In genomic region chr15:28514128-28514527, GRCh38 we compare ENCODE assay signal across 10 cellular contexts. TPM values are rescaled to one million over a fixed set of nuclear protein-coding genes. Genes with fewer than 3 reads are reported as not detected.
DNase-seq lines count a peak whose midpoint lies in the region; ATAC-seq and TF ChIP-seq lines count a peak whose summit lies in the region.
"Not testable (repeated sequence)": the region's sequence is repeated elsewhere in the genome, so short reads cannot be mapped to it uniquely, and the experiment has no call there.
"Had no signal": no experiment of that assay in that cellular context is flagged by ENCODE, and none has a peak within 500 bp of the region (broad histone marks: within the 10 kb centered on the region; RNA-seq: fewer than 3 reads in every experiment).

No MANE protein-coding gene starts in this region.

- not testable (repeated sequence) for TF ChIP-seq EP300 in upper lobe of left lung (IDR thresholded peaks at IDR 0.05)

- H3K27ac ChIP-seq in RWPE2 (ENCODE audit: poor library complexity, severe bottlenecking); upper lobe of left lung: not testable (repeated sequence)

- not testable (repeated sequence) for TF ChIP-seq CTCF in RWPE2 (IDR thresholded peaks at IDR 0.05; ENCODE audit: poor library complexity, severe bottlenecking); chondrocyte (IDR thresholded peaks at IDR 0.05); upper lobe of left lung (IDR thresholded peaks at IDR 0.05)

- H3K9me3 Mint-ChIP-seq in chondrocyte (ENCODE audit: low read depth) = not testable (repeated sequence)

- H3K27ac Mint-ChIP-seq in chondrocyte (ENCODE audit: unreplicated experiment) = not testable (repeated sequence)

- peak; percentile 52 for DNase-seq in RWPE2 (ENCODE audit: low spot score)
- peak; percentile 58 for DNase-seq in chondrocyte (ENCODE audit: low spot score)
- DNase-seq in Right ventricle myocardium inferior (ENCODE audit: missing footprints) = peak; percentile 1
- DNase-seq in posterior vena cava (ENCODE audit: low spot score) = peak; percentile 77
- DNase-seq in upper lobe of left lung = peak; percentile 12 to 29

- TF ChIP-seq POLR2A in upper lobe of left lung (IDR thresholded peaks at IDR 0.05) = not testable (repeated sequence)

- H3K27me3 Mint-ChIP-seq in chondrocyte (ENCODE audit: low read depth) = not testable (repeated sequence)

- not testable (repeated sequence) for H3K36me3 Mint-ChIP-seq in chondrocyte (ENCODE audit: low read depth)

- H3K4me3 Mint-ChIP-seq in chondrocyte (ENCODE audit: unreplicated experiment) = not testable (repeated sequence)

- not testable (repeated sequence) for H3K4me3 ChIP-seq in RWPE2 (ENCODE audit: severe bottlenecking); upper lobe of left lung

- not testable (repeated sequence) for H3K4me1 ChIP-seq in RWPE2 (ENCODE audit: insufficient read depth, poor library complexity, severe bottlenecking); upper lobe of left lung

- 60 to 100% methylated on average over 1 to 8 of the region's 22 CpGs for WGBS in upper lobe of left lung, 2 donors

- intact Hi-C loops in Right ventricle myocardium inferior (cut with DNase I); posterior vena cava (cut with DNase I): not testable (repeated sequence)

- H3K4me1 Mint-ChIP-seq in chondrocyte (ENCODE audit: low read depth) = not testable (repeated sequence)

- not testable (repeated sequence) for H3K36me3 ChIP-seq in RWPE2 (ENCODE audit: low read depth); upper lobe of left lung

- not testable (repeated sequence) for H3K27me3 ChIP-seq in RWPE2 (ENCODE audit: insufficient read depth, poor library complexity, severe bottlenecking); upper lobe of left lung

- H3K9me3 ChIP-seq in RWPE2 (ENCODE audit: severe bottlenecking); upper lobe of left lung: not testable (repeated sequence)

- ATAC-seq in RWPE2 (ENCODE audit: low read depth); Right ventricle myocardium inferior: not testable (repeated sequence)
- ATAC-seq in upper lobe of left lung (ENCODE audit: low FRiP score in 2 of 2) = peak in 1 of 2 donors; percentile 49

RNA-seq across cellular contexts. Expression of gene GOLGA8G, which starts 18.6 kb away (rescaled TPM):
- total RNA-seq in chondrocyte (not detected in 3 replicates), Right ventricle myocardium inferior (not detected), posterior vena cava (not detected), upper lobe of left lung (not detected)
- total RNA-seq: A673; Caco-2; Calu3; CD4-positive, alpha-beta T cell; CD8-positive, alpha-beta T cell had no signal

RNA-seq across cellular contexts. Expression of gene GOLGA6L25, which starts 39.2 kb away (rescaled TPM):
- not detected in 3 replicates for total RNA-seq in chondrocyte
- not detected for total RNA-seq in Right ventricle myocardium inferior
- not detected for total RNA-seq in posterior vena cava
- total RNA-seq in upper lobe of left lung = not detected
- total RNA-seq: A673; Caco-2; Calu3; CD4-positive, alpha-beta T cell; CD8-positive, alpha-beta T cell had no signal

Comparison
In these comparisons a context has a peak if more than half of its experiments do, and no peak if none do; other contexts are left out.
1. DNase-seq: peak in every context shown above with its lines; median percentile 77 in posterior vena cava; 58 in chondrocyte; 52 in RWPE2; 20 in upper lobe of left lung; 1 in Right ventricle myocardium inferior.